13 cellular contexts compared by ENCODE assay signal in the genomic region with DNA sequence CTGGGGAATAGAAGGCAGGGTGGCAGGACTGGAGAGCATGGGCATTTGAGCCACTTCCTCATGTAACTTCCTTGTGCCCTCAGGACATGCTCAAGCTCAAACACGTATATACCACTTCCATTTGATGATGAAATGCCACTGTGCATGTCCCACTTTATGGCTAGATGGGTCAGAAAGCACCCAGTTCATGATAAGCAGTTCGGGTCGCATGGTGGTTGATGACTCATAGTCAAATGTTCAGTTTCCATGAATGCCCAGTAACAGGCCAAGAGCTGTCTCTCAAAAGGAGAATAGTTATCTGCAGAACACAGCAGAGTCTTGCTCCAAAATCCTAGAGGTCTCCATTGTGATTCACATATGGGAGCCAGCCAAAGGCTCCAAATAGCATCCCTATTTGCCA. TPM values are rescaled to one million over a fixed set of nuclear protein-coding genes. Genes with fewer than 3 reads are reported as not detected.
DNase-seq lines count a peak whose midpoint lies in the region; ATAC-seq and TF ChIP-seq lines count a peak whose summit lies in the region.
"Had no signal": no experiment of that assay in that cellular context is flagged by ENCODE, and none has a peak within 500 bp of the region (broad histone marks: within the 10 kb centered on the region; RNA-seq: fewer than 3 reads in every experiment).

No MANE protein-coding gene starts in this region.

- POLR2A ChIA-PET in OCI-LY7 (lab: Charles Lee) = no interaction called here

- H3K4me3 ChIP-seq in epithelial cell of esophagus (ENCODE audit: low read length) = no peak overlapping the region
- no peak overlapping the region for H3K4me3 ChIP-seq in OCI-LY7 (ENCODE audit: low read depth, low read length, poor library complexity, severe bottlenecking)
- H3K4me3 ChIP-seq: SJSA1 had no signal

- no peak overlapping the region for H3K4me2 ChIP-seq in OCI-LY7 (ENCODE audit: low read length)

- no peaks in the 10 kb centered on the region for H3K36me3 ChIP-seq in OCI-LY7 (ENCODE audit: insufficient read depth, low read length)
- H3K36me3 ChIP-seq: SJSA1 had no signal

- H2AFZ ChIP-seq in OCI-LY7 (ENCODE audit: low read length) = no peak overlapping the region

- no peak for ATAC-seq in GM21786 (IDR thresholded peaks at IDR 0.05; ENCODE audit: unreplicated experiment)
- ATAC-seq: T-cell had no signal

- no peak overlapping the region for H3K27ac ChIP-seq in OCI-LY7 (ENCODE audit: low read depth, low read length, poor library complexity, severe bottlenecking)
- H3K27ac ChIP-seq: SJSA1 had no signal

- DNase-seq in Caki2 (ENCODE audit: low read depth) (peak; percentile 0), LHCN-M2 (ENCODE audit: low read depth) (peak; percentile 2), SK-MEL-5 (ENCODE audit: low read depth, low spot score) (peak; percentile 47), epithelial cell of esophagus (ENCODE audit: low read depth) (peak; percentile 16), OCI-LY7 (ENCODE audit: low spot score) (no peak), medulla oblongata (ENCODE audit: extremely low spot score) (no peak)
- DNase-seq: CD4-positive, CD25-positive, alpha-beta regulatory T cell; IMR-90; NCI-H187 treated with DMSO at 0.1 percent for 48 hours; NCI-H510A; T-cell had no signal

- intact Hi-C loops in OCI-LY7 (cut with micrococcal nuclease; ENCODE audit: unreplicated experiment) = no loop called here

- TF ChIP-seq CTCF in epithelial cell of esophagus (IDR thresholded peaks at IDR 0.05; ENCODE audit: insufficient read depth, low read depth, low read length, missing control alignments) (no peak), OCI-LY7 (conservative IDR thresholded peaks at IDR 0.05; ENCODE audit: low read length) (no peak)

- in situ Hi-C loops in Caki2 (cut with HindIII; ENCODE audit: low pct_unique_long_range_greater_than_20kb, low sequenced_read_pairs) = no loop called here
- in situ Hi-C loops in SK-MEL-5 (cut with HindIII; ENCODE audit: low pct_unique_long_range_greater_than_20kb, low sequenced_read_pairs) = no loop called here

- no TSS peak for BruUV-seq in OCI-LY7 (replicated peaks; lab: Mats Ljungman, UMichigan)

- no peaks in the 10 kb centered on the region for H3K9me3 ChIP-seq in OCI-LY7 (ENCODE audit: low read length)
- H3K9me3 ChIP-seq: SJSA1 had no signal

- no peaks in the 10 kb centered on the region for H3K9me2 ChIP-seq in OCI-LY7 (ENCODE audit: insufficient read depth, low read length)

- H3K79me2 ChIP-seq in OCI-LY7 (ENCODE audit: insufficient read depth, low read depth, low read length) = no peaks in the 10 kb centered on the region

- H3K4me1 ChIP-seq in OCI-LY7 (ENCODE audit: insufficient read depth, low read length, poor library complexity, severe bottlenecking) = no peaks in the 10 kb centered on the region
- H3K4me1 ChIP-seq: SJSA1 had no signal

- CTCF ChIA-PET in OCI-LY7 (lab: Charles Lee; ENCODE audit: unreplicated experiment) = no interaction called here

- H4K20me1 ChIP-seq in OCI-LY7 (ENCODE audit: insufficient read depth, low read length) = no peaks in the 10 kb centered on the region

RNA-seq across cellular contexts. Expression of gene SPIN3, which starts 48.9 kb away (rescaled TPM):
- 3.9 and 8.1 TPM in 2 replicates for total RNA-seq in Caki2 (2014; rRNA removed; shearing (Covaris generic); ENCODE audit: low replicate concordance)
- total RNA-seq in LHCN-M2 (2014; rRNA removed) (4.4 and 6.0 TPM in 2 replicates), OCI-LY7 (2022) (not detected in 2 replicates)
- polyA plus RNA-seq in LHCN-M2 (2012) = 2.2 TPM
- 14.5 and 15.4 TPM in 2 replicates for total RNA-seq in SK-MEL-5 (2014; rRNA removed; shearing (Covaris generic))
- polyA plus RNA-seq in SK-MEL-5 (2015; cell fraction: cytosol; rRNA removed) = 13.1 and 13.8 TPM in 2 replicates
- polyA plus RNA-seq in SK-MEL-5 (2015; cell fraction: nucleus; rRNA removed) = 113 and 143 TPM in 2 replicates
- not detected in 2 replicates for total RNA-seq in OCI-LY7 (2014; rRNA removed; shearing (Covaris generic))

Comparison
In these comparisons a context has a peak if more than half of its experiments do, and no peak if none do; other contexts are left out.
1. DNase-seq: peak in Caki2 (single experiment), LHCN-M2 (single experiment), SK-MEL-5 (single experiment) and epithelial cell of esophagus (single experiment); none in OCI-LY7 (single experiment) and medulla oblongata (single experiment).